Comparison of ENCODE assay signal across 9 cellular contexts in genomic region chr11:80943226-80943625, GRCh38.
"Had no signal": no experiment of that assay in that cellular context is flagged by ENCODE, and none has a peak within 500 bp of the region (broad histone marks: within the 10 kb centered on the region; RNA-seq: fewer than 3 reads in every experiment).

No MANE protein-coding gene starts in this region.

- DNase-seq: GM23248, GOT3, H7, H9, HCEC 1CT, HFFc6 had no signal

- H3K4me3 ChIP-seq: GM23248, HAP-1 had no signal

- H3K9me3 Mint-ChIP-seq: H9 had no signal

- H3K9me3 ChIP-seq: HAP-1 had no signal

- H3K4me3 Mint-ChIP-seq: H9, HFFc6 had no signal

- H3K4me1 ChIP-seq: HAP-1 had no signal

- H2AFZ ChIP-seq: GM23248 had no signal

- H3K36me3 ChIP-seq: HAP-1 had no signal

- H3K9ac ChIP-seq: GM23248 had no signal

- H3K27ac Mint-ChIP-seq: HFFc6 had no signal

- H3K27ac ChIP-seq: GM23248 had no signal

- FAIRE-seq: H54 had no signal

- ATAC-seq: HCT116 had no signal
